28 cellular contexts compared by ENCODE assay signal in the genomic region with DNA sequence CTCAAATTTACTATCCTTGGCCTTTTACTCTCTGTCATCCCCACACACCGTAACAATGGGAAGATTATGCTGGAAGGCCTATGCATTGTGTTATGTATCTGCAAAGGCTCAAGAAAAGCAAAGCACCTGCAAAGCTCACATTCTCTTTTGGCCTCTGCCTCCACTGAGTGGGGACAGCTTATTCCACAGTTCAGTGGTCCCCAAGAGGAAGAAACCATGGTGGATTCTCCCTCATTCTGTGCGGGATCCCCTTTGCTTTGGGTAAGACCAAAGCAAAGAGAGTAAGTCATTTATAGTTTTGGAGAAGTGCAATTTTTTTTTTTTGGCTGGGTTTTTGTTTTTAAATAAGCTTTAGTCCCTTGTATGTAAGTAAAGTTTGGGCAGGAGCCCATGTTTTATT.
"Had no signal": no experiment of that assay in that cellular context is flagged by ENCODE, and none has a peak within 500 bp of the region (broad histone marks: within the 10 kb centered on the region; RNA-seq: fewer than 3 reads in every experiment).

No MANE protein-coding gene starts in this region.

- H3K4me1 ChIP-seq: testis, thyroid gland, upper lobe of right lung, uterus had no signal

- H3K9me3 Mint-ChIP-seq: stimulated activated effector memory CD8-positive, alpha-beta T cell treated with anti-CD3 and anti-CD28 coated beads, Interleukin-12 subunit alpha, Interleukin-12 subunit beta, amount 100 ng/mL, for 72 hours; stimulated activated memory B cell treated with anti-CD40 and anti-IgM and Interleukin-4, amounts not matched to agents 10 μg/mL and 1 μg/mL and 100 μg/mL, for 72 hours; stimulated activated naive CD8-positive, alpha-beta T cell treated with anti-CD3 and anti-CD28 coated beads, Interleukin-15, amount 100 ng/mL, for 72 hours; stimulated activated naive CD8-positive, alpha-beta T cell treated with anti-CD3 and anti-CD28 coated beads, Interleukin-15, Interleukin-2, amounts not matched to agents 100 ng/mL and 50 ng/mL, for 24 hours; type B pancreatic cell had no signal

- H3K4me3 Mint-ChIP-seq: stimulated activated effector memory CD8-positive, alpha-beta T cell treated with anti-CD3 and anti-CD28 coated beads, Interleukin-12 subunit alpha, Interleukin-12 subunit beta, amount 100 ng/mL, for 72 hours; stimulated activated memory B cell treated with anti-CD40 and anti-IgM and Interleukin-4, amounts not matched to agents 10 μg/mL and 1 μg/mL and 100 μg/mL, for 72 hours; stimulated activated naive CD8-positive, alpha-beta T cell treated with anti-CD3 and anti-CD28 coated beads, Interleukin-15, amount 100 ng/mL, for 72 hours; stimulated activated naive CD8-positive, alpha-beta T cell treated with anti-CD3 and anti-CD28 coated beads, Interleukin-15, Interleukin-2, amounts not matched to agents 100 ng/mL and 50 ng/mL, for 24 hours; type B pancreatic cell had no signal

- H3K36me3 ChIP-seq: stomach, suprapubic skin, thoracic aorta, thyroid gland, tibial artery, tibial nerve, transverse colon, upper lobe of left lung, upper lobe of right lung, uterus, vagina had no signal

- H3K27ac Mint-ChIP-seq: stimulated activated effector memory CD8-positive, alpha-beta T cell treated with anti-CD3 and anti-CD28 coated beads, Interleukin-12 subunit alpha, Interleukin-12 subunit beta, amount 100 ng/mL, for 72 hours; stimulated activated memory B cell treated with anti-CD40 and anti-IgM and Interleukin-4, amounts not matched to agents 10 μg/mL and 1 μg/mL and 100 μg/mL, for 72 hours; stimulated activated naive CD8-positive, alpha-beta T cell treated with anti-CD3 and anti-CD28 coated beads, Interleukin-15, amount 100 ng/mL, for 72 hours; stimulated activated naive CD8-positive, alpha-beta T cell treated with anti-CD3 and anti-CD28 coated beads, Interleukin-15, Interleukin-2, amounts not matched to agents 100 ng/mL and 50 ng/mL, for 24 hours; type B pancreatic cell had no signal

- FAIRE-seq: urothelium cell line had no signal

- ATAC-seq: stimulated activated effector memory CD8-positive, alpha-beta T cell treated with anti-CD3 and anti-CD28 coated beads, Interleukin-12 subunit alpha, Interleukin-12 subunit beta, amount 100 ng/mL, for 72 hours; stimulated activated memory B cell treated with anti-CD40 and anti-IgM and Interleukin-4, amounts not matched to agents 10 μg/mL and 1 μg/mL and 100 μg/mL, for 72 hours; stimulated activated naive CD8-positive, alpha-beta T cell treated with anti-CD3 and anti-CD28 coated beads, Interleukin-15, amount 100 ng/mL, for 72 hours; stimulated activated naive CD8-positive, alpha-beta T cell treated with anti-CD3 and anti-CD28 coated beads, Interleukin-15, Interleukin-2, amounts not matched to agents 100 U/mL and 50 U/mL, for 24 hours; upper lobe of right lung had no signal

- H3K27ac ChIP-seq: stomach, suprapubic skin, testis, thoracic aorta, thyroid gland, tibial artery, tibial nerve, transverse colon, upper lobe of left lung, upper lobe of right lung, uterus, vagina had no signal

- H3K36me3 Mint-ChIP-seq: stimulated activated effector memory CD8-positive, alpha-beta T cell treated with anti-CD3 and anti-CD28 coated beads, Interleukin-12 subunit alpha, Interleukin-12 subunit beta, amount 100 ng/mL, for 72 hours; stimulated activated memory B cell treated with anti-CD40 and anti-IgM and Interleukin-4, amounts not matched to agents 10 μg/mL and 1 μg/mL and 100 μg/mL, for 72 hours; type B pancreatic cell had no signal

- DNase-seq: stimulated activated CD4-positive, alpha-beta T cell treated with anti-CD3 and anti-CD28 coated beads, Interleukin-2, amount 100 ng/mL, for 48 hours; stimulated activated CD4-positive, alpha-beta T cell treated with anti-CD3 and anti-CD28 coated beads, Interleukin-4, amount 100 ng/mL, for 1 hour; stimulated activated CD4-positive, alpha-beta T cell treated with anti-CD3 and anti-CD28 coated beads, Interleukin-4, amount 100 ng/mL, for 24 hours; stimulated activated CD4-positive, alpha-beta T cell treated with anti-CD3 and anti-CD28 coated beads, Interleukin-4, amount 100 ng/mL, for 4 hours; stimulated activated CD8-positive, alpha-beta memory T cell treated with anti-CD3 and anti-CD28 coated beads, Interleukin-4, amount 100 ng/mL, for 48 hours; stimulated activated naive CD4-positive, alpha-beta T cell; stimulated activated naive CD4-positive, alpha-beta T cell treated with Interleukin-2 at 50 U/mL for 16 hours; stimulated activated naive CD8-positive, alpha-beta T cell treated with anti-CD3 and anti-CD28 coated beads, Interleukin-15, amount 100 ng/mL, for 72 hours; stimulated activated naive CD8-positive, alpha-beta T cell treated with anti-CD3 and anti-CD28 coated beads, Interleukin-15, Interleukin-2, amounts not matched to agents 100 U/mL and 50 U/mL, for 24 hours; stomach; substantia nigra; testis; thyroid gland; tibial artery; transverse colon; trophoblast cell; upper lobe of left lung; upper lobe of right lung; uterus had no signal

- H3K4me3 ChIP-seq: stomach, suprapubic skin, testis, thoracic aorta, thyroid gland, tibial artery, tibial nerve, transverse colon, upper lobe of left lung, upper lobe of right lung, uterus, vagina had no signal

- H3K27me3 ChIP-seq: stomach, suprapubic skin, testis, thyroid gland, tibial artery, tibial nerve, transverse colon, upper lobe of left lung, upper lobe of right lung, uterus, vagina had no signal

- H3K9me3 ChIP-seq: stomach, suprapubic skin, testis, thoracic aorta, thyroid gland, tibial artery, tibial nerve, transverse colon, upper lobe of left lung, upper lobe of right lung, uterus, vagina had no signal

- H3K27me3 Mint-ChIP-seq: stimulated activated memory B cell treated with anti-CD40 and anti-IgM and Interleukin-4, amounts not matched to agents 10 μg/mL and 1 μg/mL and 100 μg/mL, for 72 hours; stimulated activated naive CD8-positive, alpha-beta T cell treated with anti-CD3 and anti-CD28 coated beads, Interleukin-15, amount 100 ng/mL, for 72 hours; stimulated activated naive CD8-positive, alpha-beta T cell treated with anti-CD3 and anti-CD28 coated beads, Interleukin-15, Interleukin-2, amounts not matched to agents 100 ng/mL and 50 ng/mL, for 24 hours; type B pancreatic cell had no signal

- H3K4me1 Mint-ChIP-seq: stimulated activated effector memory CD8-positive, alpha-beta T cell treated with anti-CD3 and anti-CD28 coated beads, Interleukin-12 subunit alpha, Interleukin-12 subunit beta, amount 100 ng/mL, for 72 hours; stimulated activated naive CD8-positive, alpha-beta T cell treated with anti-CD3 and anti-CD28 coated beads, Interleukin-15, amount 100 ng/mL, for 72 hours had no signal
